24 cellular contexts compared by ENCODE assay signal in the genomic region with DNA sequence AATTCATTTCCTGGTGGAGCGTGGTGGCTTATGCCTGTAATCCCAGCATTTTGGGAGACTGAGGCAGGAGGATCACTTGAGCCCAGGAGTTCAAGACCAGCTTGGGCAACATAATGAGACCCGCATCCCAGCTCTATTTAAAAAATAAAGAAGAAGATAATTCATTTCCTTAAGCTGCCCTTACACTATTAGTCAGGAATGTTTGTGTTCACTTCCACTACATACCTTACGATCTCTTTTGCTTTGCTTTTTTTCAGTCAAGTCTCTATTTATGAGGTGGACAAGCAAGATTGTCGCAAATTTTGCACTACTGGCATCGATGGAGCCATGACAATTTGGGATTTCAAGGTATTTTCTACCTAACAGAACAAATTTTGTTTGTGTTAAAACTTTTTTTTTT. TPM values are rescaled to one million over a fixed set of nuclear protein-coding genes. Genes with fewer than 3 reads are reported as not detected.
DNase-seq lines count a peak whose midpoint lies in the region; FAIRE-seq and TF ChIP-seq lines count a peak whose summit lies in the region.
"Had no signal": no experiment of that assay in that cellular context is flagged by ENCODE, and none has a peak within 500 bp of the region (broad histone marks: within the 10 kb centered on the region; RNA-seq: fewer than 3 reads in every experiment).

No MANE protein-coding gene starts in this region.

- no peak for DNase-seq in SJSA1 (ENCODE audit: low read depth in 1 of 2, low spot score in 2 of 2)
- peak; percentile 44 for DNase-seq in choroid plexus epithelial cell (ENCODE audit: low read depth)
- DNase-seq in osteoblast (ENCODE audit: insufficient read length, low spot score, missing footprints) = no peak
- DNase-seq in anterior cingulate cortex (lab: John Stamatoyannopoulos, UW) = no peak
- DNase-seq in posterior vena cava (ENCODE audit: low spot score) = no peak
- DNase-seq in kidney = no peak
- DNase-seq: 8988T; Calu3; CD8-positive, alpha-beta memory T cell; DMS153; MV-4-11; NCI-H1105 treated with DMSO at 0.1 percent for 48 hours; NCI-H2029 treated with DMSO at 0.1 percent for 48 hours; NCI-H2171; NCI-H524 treated with DMSO at 0.1 percent for 48 hours; NCI-H82; Peyer's patch had no signal

- H3K79me2 ChIP-seq in ACC112 (ENCODE audit: control insufficient read depth, insufficient read depth, low read length, unreplicated experiment) (no peaks in the 10 kb centered on the region), osteoblast (ENCODE audit: insufficient read depth, low read length) (no peaks in the 10 kb centered on the region)

- peaks cover 14% of the 10 kb centered on the region for H3K36me3 ChIP-seq in ACC112 (ENCODE audit: insufficient read depth, low read length)
- H3K36me3 ChIP-seq in SJSA1 = peaks cover 76% of the 10 kb centered on the region
- H3K36me3 ChIP-seq in osteoblast (ENCODE audit: insufficient read depth, low read length) = peaks cover 77% of the 10 kb centered on the region
- peaks cover 22% of the 10 kb centered on the region in 2 donors for H3K36me3 ChIP-seq in kidney (ENCODE audit: control insufficient read depth in 1 of 2, insufficient read depth in 2 of 2, low read length in 2 of 2)

- no peak overlapping the region for H3K4me2 ChIP-seq in osteoblast (ENCODE audit: insufficient read depth, low read length)
- H3K4me2 ChIP-seq: GM23338 had no signal

- H3K9me3 ChIP-seq in SJSA1 (replicated peaks) (no peaks in the 10 kb centered on the region), osteoblast (ENCODE audit: low read depth, low read length) (no peaks in the 10 kb centered on the region), kidney (ENCODE audit: control insufficient read depth in 1 of 2, low read length in 2 of 2) (no peaks in the 10 kb centered on the region)
- H3K9me3 ChIP-seq: HAP-1, Peyer's patch had no signal

- H4K20me1 ChIP-seq in osteoblast (ENCODE audit: insufficient read depth, low read length) = peaks cover 12% of the 10 kb centered on the region

- H2AFZ ChIP-seq in ACC112 (ENCODE audit: low read length, unreplicated experiment) (no peak overlapping the region), osteoblast (ENCODE audit: low read length) (no peak overlapping the region)
- H2AFZ ChIP-seq: GM23338 had no signal

- H3K27me3 ChIP-seq in ACC112 (ENCODE audit: insufficient read depth, low read length) (no peaks in the 10 kb centered on the region), SJSA1 (replicated peaks) (no peaks in the 10 kb centered on the region), osteoblast (ENCODE audit: insufficient read depth, low read length) (no peaks in the 10 kb centered on the region)
- H3K27me3 ChIP-seq: Peyer's patch had no signal

- TF ChIP-seq CTCF in choroid plexus epithelial cell (conservative IDR thresholded peaks at IDR 0.05; ENCODE audit: low read depth, low read length) (no peak), osteoblast (IDR thresholded peaks at IDR 0.05; ENCODE audit: extremely low read depth, low read depth, low read length) (no peak), kidney (IDR thresholded peaks at IDR 0.05; ENCODE audit: borderline replicate concordance, extremely low read depth, insufficient read depth) (no peak)

- H3K4me3 ChIP-seq in ACC112 (ENCODE audit: low read depth, low read length) = no peak overlapping the region
- no peak overlapping the region for H3K4me3 ChIP-seq in SJSA1
- H3K4me3 ChIP-seq in choroid plexus epithelial cell (ENCODE audit: low read depth, low read length) = no peak overlapping the region
- no peak overlapping the region for H3K4me3 ChIP-seq in osteoblast (ENCODE audit: insufficient read depth, low read length)
- no peak overlapping the region for H3K4me3 ChIP-seq in kidney (ENCODE audit: low read length in 2 of 2)
- H3K4me3 ChIP-seq: GM23338, HAP-1, Peyer's patch had no signal

- no peak for FAIRE-seq in kidney (lab: Jason Lieb, UNC)
- FAIRE-seq: G401.6, GM12892, HTR-8/SVneo had no signal

- intact Hi-C loops in posterior vena cava (cut with DNase I) = no loop called here
- intact Hi-C loops in kidney (cut with DNase I) = no loop called here

- H3K4me1 ChIP-seq in ACC112 (ENCODE audit: control insufficient read depth, insufficient read depth, low read length, unreplicated experiment) (peaks cover 3% of the 10 kb centered on the region), SJSA1 (replicated peaks) (peaks cover 24% of the 10 kb centered on the region), osteoblast (ENCODE audit: insufficient read depth, low read length) (peaks cover 6% of the 10 kb centered on the region), kidney (ENCODE audit: control insufficient read depth in 1 of 2, insufficient read depth in 1 of 2, low read depth in 1 of 2, low read length in 2 of 2) (no peaks in the 10 kb centered on the region)
- H3K4me1 ChIP-seq: HAP-1, Peyer's patch had no signal

- no peak overlapping the region for H3K9ac ChIP-seq in kidney (ENCODE audit: low read length in 2 of 2)

- peak overlapping the region; percentile 22; the same call in 1 of the 2 replicates for H3K27ac ChIP-seq in ACC112 (ENCODE audit: low read depth, low read length)
- H3K27ac ChIP-seq in SJSA1 = peak overlapping the region; percentile 79
- H3K27ac ChIP-seq in osteoblast (ENCODE audit: low read depth, low read length) = peak overlapping the region; percentile 53
- no peak overlapping the region for H3K27ac ChIP-seq in kidney (ENCODE audit: low read depth in 2 of 2, low read length in 2 of 2)
- H3K27ac ChIP-seq: C4-2B, Peyer's patch had no signal

RNA-seq across cellular contexts. Expression of a gene that starts 11.2 kb away (rescaled TPM):
- 231 and 362 TPM in 2 replicates for total RNA-seq in SJSA1 (2014; rRNA removed; shearing (Covaris generic))
- 248 and 273 TPM in 2 replicates for total RNA-seq in osteoblast
- total RNA-seq in posterior vena cava = 100 to 1,000 TPM; 102 to 144 TPM
- total RNA-seq in kidney = 216 TPM
- polyA plus RNA-seq in kidney (ENCODE audit: insufficient read depth, low read depth, low replicate concordance) = 74.1 TPM

RNA-seq across cellular contexts. Expression of a gene that starts 37.6 kb away (rescaled TPM):
- 186 and 242 TPM in 2 replicates for total RNA-seq in SJSA1 (2014; rRNA removed; shearing (Covaris generic))
- total RNA-seq in osteoblast (132 and 158 TPM in 2 replicates), posterior vena cava (10 to 100 TPM; 74.4 to 85.5 TPM), kidney (119 TPM)
- polyA plus RNA-seq in kidney (ENCODE audit: insufficient read depth, low read depth, low replicate concordance) = 117 TPM

RNA-seq across cellular contexts. Expression of a gene that starts 45.1 kb away (rescaled TPM):
- total RNA-seq in SJSA1 (2014; rRNA removed; shearing (Covaris generic)) = 150 and 155 TPM in 2 replicates
- total RNA-seq in osteoblast = 33.0 and 33.7 TPM in 2 replicates
- total RNA-seq in posterior vena cava = 10 to 100 TPM; 84.1 to 95.6 TPM
- 84.7 TPM for total RNA-seq in kidney
- 119 TPM for polyA plus RNA-seq in kidney (ENCODE audit: insufficient read depth, low read depth, low replicate concordance)

RNA-seq across cellular contexts. Expression of a gene that starts 45.5 kb away (rescaled TPM):
- total RNA-seq in SJSA1 (2014; rRNA removed; shearing (Covaris generic)) = 109 and 152 TPM in 2 replicates
- total RNA-seq in osteoblast (122 and 124 TPM in 2 replicates), posterior vena cava (10 to 100 TPM; 48.2 to 57.1 TPM), kidney (79.0 TPM)
- polyA plus RNA-seq in kidney (ENCODE audit: insufficient read depth, low read depth, low replicate concordance) = 141 TPM

Comparison
In these comparisons a context has a peak if more than half of its experiments do, and no peak if none do; other contexts are left out.
1. H3K27ac ChIP-seq: peak in ACC112 (single experiment), SJSA1 (single experiment) and osteoblast (single experiment); none in kidney (0 of 2).